In genomic region chr2:105396254-105397024, GRCh38 we compare ENCODE assay signal across 8 cellular contexts. TPM values are rescaled to one million over a fixed set of nuclear protein-coding genes. Genes with fewer than 3 reads are reported as not detected.
DNase-seq lines count a peak whose midpoint lies in the region; ATAC-seq and TF ChIP-seq lines count a peak whose summit lies in the region.

No MANE protein-coding gene starts in this region.

- no peak for TF ChIP-seq POLR2A in tibial nerve (IDR thresholded peaks at IDR 0.05)

- no peak for ATAC-seq in GM19455 (IDR thresholded peaks at IDR 0.05; ENCODE audit: unreplicated experiment)

- peaks cover 0 to 48% (median 10%) of the 10 kb centered on the region in 4 donors for H3K4me1 ChIP-seq in tibial nerve

- 73 to 75% methylated on average over 12 of the region's 12 CpGs for WGBS in tibial nerve, 2 donors

- H3K4me3 ChIP-seq in tibial nerve, result peak overlapping the region in 1 of 4 donors; percentile 62

- H3K36me3 ChIP-seq in tibial nerve, result no peaks in the 10 kb centered on the region

- H3K9me3 ChIP-seq in tibial nerve, result no peaks in the 10 kb centered on the region

- TF ChIP-seq CTCF in tibial nerve (IDR thresholded peaks at IDR 0.05), result no peak

- DNase-seq in activated effector memory CD4-positive, alpha-beta T cell treated with anti-CD3 and anti-CD28 coated beads, Interleukin-2, amount 50 U/mL, for 16 hours, result peak; percentile 75
- DNase-seq in activated effector memory CD4-positive, alpha-beta T cell treated with Interleukin-2 at 50 U/mL for 16 hours, result no peak
- DNase-seq in astrocyte of the hippocampus (ENCODE audit: low read depth, low spot score) (peak; percentile 91), mucosa of gallbladder (ENCODE audit: low spot score) (peak; percentile 83), tibial nerve (ENCODE audit: low spot score in 2 of 2) (peak; percentile 41 to 48), T-helper 1 cell (no peak), pons (ENCODE audit: low spot score) (no peak)

- peak overlapping the region in 3 of 4 donors; percentile 53 to 92 (median 87) for H3K27ac ChIP-seq in tibial nerve

- peak in 1 of 2 donors; percentile 55 for TF ChIP-seq EP300 in tibial nerve (IDR thresholded peaks at IDR 0.05)

- H3K27me3 ChIP-seq in tibial nerve, result peaks cover 0 to 23% of the 10 kb centered on the region in 2 donors

RNA-seq across cellular contexts. Expression of gene FHL2, which starts 2.4 kb away (rescaled TPM):
- total RNA-seq in mucosa of gallbladder (59.1 TPM), tibial nerve (10 to 100 TPM; 53.7 to 99.2 (median 71.6) TPM)

RNA-seq across cellular contexts. Expression of gene C2orf49, which starts 59.1 kb away (rescaled TPM):
- total RNA-seq in mucosa of gallbladder, result 17.4 TPM
- total RNA-seq in tibial nerve, result 10 to 100 TPM; 17.1 to 24.0 (median 20.4) TPM

Comparison
In these comparisons a context has a peak if more than half of its experiments do, and no peak if none do; other contexts are left out.
1. DNase-seq: peak in activated effector memory CD4-positive, alpha-beta T cell treated with anti-CD3 and anti-CD28 coated beads, Interleukin-2, amount 50 U/mL, for 16 hours (single experiment), astrocyte of the hippocampus (single experiment), mucosa of gallbladder (single experiment) and tibial nerve (2 of 2); none in activated effector memory CD4-positive, alpha-beta T cell treated with Interleukin-2 at 50 U/mL for 16 hours (single experiment), T-helper 1 cell (0 of 5) and pons (single experiment).